ENCODE assay signal across 34 cellular contexts in the genomic region with DNA sequence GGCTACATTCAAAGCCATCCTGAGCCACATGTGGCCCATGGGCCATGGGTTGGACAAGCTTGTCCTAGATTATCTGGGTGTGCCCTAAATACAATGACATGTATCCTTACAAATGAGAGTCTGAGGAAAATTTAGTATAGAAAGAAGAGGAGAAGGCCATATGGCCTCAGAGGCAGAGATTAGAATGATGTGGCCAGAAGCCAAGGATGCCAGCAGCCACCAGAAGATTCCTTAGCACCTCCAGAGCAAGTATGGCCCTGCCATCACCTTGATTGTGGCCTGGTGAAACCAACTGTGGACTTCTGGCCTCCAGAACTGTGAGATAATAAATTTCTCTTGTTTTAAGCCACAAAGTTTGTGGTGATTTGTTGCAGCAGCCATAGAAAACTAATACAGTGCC.
"Had no signal": no experiment of that assay in that cellular context is flagged by ENCODE, and none has a peak within 500 bp of the region (broad histone marks: within the 10 kb centered on the region; RNA-seq: fewer than 3 reads in every experiment).

No MANE protein-coding gene starts in this region.

- DNase-seq: Karpas-422, Kasumi-1, MG63, MM.1S, MV-4-11, NCI-H1048, NCI-H1092, NCI-H1092 treated with DMSO at 0.1 percent for 48 hours, NCI-H1105, NCI-H1105 treated with DMSO at 0.1 percent for 48 hours, NCI-H1417, NCI-H1417 treated with DMSO at 0.1 percent for 48 hours, NCI-H1436, NCI-H1436 treated with DMSO at 0.1 percent for 48 hours, NCI-H146, NCI-H1694, NCI-H1694 treated with DMSO at 0.1 percent for 48 hours, NCI-H187, NCI-H187 treated with DMSO at 0.1 percent for 48 hours, NCI-H1930, NCI-H2029, NCI-H2029 treated with DMSO at 0.1 percent for 48 hours, NCI-H2081, NCI-H2081 treated with DMSO at 0.1 percent for 48 hours, NCI-H2107, NCI-H2171, NCI-H2171 treated with DMSO at 0.1 percent for 48 hours, NCI-H2227 treated with DMSO at 0.1 percent for 48 hours, NCI-H226, NCI-H345, NCI-H446, NCI-H446 treated with DMSO at 0.1 percent for 48 hours, NCI-H510A, NCI-H510A treated with DMSO at 0.1 percent for 48 hours had no signal

- H3K4me3 ChIP-seq: MG63 had no signal

- H3K36me3 ChIP-seq: MG63 had no signal

- H3K9me3 ChIP-seq: MG63 had no signal

- H3K27me3 ChIP-seq: MG63 had no signal
